Comparison of ENCODE assay signal across 1 cellular context in the genomic region with DNA sequence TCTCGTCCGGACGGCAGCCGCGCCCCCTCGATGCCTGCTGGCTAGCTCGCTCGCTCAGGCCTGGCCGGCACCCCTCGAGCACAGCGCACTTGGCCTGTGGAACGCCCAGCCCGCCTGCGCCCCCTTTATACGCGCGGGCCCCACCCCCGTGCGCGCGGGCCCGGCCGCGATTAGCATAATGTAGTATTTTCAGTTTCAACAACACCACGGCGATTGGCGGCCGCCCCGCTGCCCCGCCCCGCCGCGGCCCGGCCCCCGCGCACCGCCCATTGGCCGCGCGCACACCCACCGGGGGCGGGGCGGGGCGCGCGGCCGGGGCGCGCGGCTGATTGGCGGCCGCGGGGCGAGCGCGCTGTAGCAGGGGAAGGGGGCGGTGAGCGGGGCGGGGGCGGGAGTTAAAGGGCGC.
TF ChIP-seq lines count a peak whose summit lies in the region.

A gene (minus strand): TSS at position 100 of the 406 bp plus-strand sequence. CDS start 319 bp downstream, outside the sequence.

TF ChIP-seq in GM23338, 12 proteins besides CTCF, POLR2A, EP300 and RAD21 (continued from another document):
- TF ChIP-seq, protein P1, sequence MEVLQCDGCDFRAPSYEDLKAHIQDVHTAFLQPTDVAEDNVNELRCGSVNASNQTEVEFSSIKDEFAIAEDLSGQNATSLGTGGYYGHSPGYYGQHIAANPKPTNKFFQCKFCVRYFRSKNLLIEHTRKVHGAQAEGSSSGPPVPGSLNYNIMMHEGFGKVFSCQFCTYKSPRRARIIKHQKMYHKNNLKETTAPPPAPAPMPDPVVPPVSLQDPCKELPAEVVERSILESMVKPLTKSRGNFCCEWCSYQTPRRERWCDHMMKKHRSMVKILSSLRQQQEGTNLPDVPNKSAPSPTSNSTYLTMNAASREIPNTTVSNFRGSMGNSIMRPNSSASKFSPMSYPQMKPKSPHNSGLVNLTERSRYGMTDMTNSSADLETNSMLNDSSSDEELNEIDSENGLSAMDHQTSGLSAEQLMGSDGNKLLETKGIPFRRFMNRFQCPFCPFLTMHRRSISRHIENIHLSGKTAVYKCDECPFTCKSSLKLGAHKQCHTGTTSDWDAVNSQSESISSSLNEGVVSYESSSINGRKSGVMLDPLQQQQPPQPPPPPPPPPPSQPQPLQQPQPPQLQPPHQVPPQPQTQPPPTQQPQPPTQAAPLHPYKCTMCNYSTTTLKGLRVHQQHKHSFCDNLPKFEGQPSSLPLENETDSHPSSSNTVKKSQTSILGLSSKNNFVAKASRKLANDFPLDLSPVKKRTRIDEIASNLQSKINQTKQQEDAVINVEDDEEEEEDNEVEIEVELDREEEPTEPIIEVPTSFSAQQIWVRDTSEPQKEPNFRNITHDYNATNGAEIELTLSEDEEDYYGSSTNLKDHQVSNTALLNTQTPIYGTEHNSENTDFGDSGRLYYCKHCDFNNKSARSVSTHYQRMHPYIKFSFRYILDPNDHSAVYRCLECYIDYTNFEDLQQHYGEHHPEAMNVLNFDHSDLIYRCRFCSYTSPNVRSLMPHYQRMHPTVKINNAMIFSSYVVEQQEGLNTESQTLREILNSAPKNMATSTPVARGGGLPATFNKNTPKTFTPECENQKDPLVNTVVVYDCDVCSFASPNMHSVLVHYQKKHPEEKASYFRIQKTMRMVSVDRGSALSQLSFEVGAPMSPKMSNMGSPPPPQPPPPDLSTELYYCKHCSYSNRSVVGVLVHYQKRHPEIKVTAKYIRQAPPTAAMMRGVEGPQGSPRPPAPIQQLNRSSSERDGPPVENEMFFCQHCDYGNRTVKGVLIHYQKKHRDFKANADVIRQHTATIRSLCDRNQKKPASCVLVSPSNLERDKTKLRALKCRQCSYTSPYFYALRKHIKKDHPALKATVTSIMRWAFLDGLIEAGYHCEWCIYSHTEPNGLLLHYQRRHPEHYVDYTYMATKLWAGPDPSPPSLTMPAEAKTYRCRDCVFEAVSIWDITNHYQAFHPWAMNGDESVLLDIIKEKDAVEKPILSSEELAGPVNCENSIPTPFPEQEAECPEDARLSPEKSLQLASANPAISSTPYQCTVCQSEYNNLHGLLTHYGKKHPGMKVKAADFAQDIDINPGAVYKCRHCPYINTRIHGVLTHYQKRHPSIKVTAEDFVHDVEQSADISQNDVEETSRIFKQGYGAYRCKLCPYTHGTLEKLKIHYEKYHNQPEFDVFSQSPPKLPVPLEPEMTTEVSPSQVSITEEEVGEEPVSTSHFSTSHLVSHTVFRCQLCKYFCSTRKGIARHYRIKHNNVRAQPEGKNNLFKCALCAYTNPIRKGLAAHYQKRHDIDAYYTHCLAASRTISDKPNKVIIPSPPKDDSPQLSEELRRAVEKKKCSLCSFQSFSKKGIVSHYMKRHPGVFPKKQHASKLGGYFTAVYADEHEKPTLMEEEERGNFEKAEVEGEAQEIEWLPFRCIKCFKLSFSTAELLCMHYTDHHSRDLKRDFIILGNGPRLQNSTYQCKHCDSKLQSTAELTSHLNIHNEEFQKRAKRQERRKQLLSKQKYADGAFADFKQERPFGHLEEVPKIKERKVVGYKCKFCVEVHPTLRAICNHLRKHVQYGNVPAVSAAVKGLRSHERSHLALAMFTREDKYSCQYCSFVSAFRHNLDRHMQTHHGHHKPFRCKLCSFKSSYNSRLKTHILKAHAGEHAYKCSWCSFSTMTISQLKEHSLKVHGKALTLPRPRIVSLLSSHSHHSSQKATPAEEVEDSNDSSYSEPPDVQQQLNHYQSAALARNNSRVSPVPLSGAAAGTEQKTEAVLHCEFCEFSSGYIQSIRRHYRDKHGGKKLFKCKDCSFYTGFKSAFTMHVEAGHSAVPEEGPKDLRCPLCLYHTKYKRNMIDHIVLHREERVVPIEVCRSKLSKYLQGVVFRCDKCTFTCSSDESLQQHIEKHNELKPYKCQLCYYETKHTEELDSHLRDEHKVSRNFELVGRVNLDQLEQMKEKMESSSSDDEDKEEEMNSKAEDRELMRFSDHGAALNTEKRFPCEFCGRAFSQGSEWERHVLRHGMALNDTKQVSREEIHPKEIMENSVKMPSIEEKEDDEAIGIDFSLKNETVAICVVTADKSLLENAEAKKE (CRISPR knock-in tag; IDR thresholded peaks at IDR 0.05) = no peak
TF ChIP-seq in GM23338: peak in this region for 2.
